Comparison of ENCODE assay signal across 16 cellular contexts in the genomic region with DNA sequence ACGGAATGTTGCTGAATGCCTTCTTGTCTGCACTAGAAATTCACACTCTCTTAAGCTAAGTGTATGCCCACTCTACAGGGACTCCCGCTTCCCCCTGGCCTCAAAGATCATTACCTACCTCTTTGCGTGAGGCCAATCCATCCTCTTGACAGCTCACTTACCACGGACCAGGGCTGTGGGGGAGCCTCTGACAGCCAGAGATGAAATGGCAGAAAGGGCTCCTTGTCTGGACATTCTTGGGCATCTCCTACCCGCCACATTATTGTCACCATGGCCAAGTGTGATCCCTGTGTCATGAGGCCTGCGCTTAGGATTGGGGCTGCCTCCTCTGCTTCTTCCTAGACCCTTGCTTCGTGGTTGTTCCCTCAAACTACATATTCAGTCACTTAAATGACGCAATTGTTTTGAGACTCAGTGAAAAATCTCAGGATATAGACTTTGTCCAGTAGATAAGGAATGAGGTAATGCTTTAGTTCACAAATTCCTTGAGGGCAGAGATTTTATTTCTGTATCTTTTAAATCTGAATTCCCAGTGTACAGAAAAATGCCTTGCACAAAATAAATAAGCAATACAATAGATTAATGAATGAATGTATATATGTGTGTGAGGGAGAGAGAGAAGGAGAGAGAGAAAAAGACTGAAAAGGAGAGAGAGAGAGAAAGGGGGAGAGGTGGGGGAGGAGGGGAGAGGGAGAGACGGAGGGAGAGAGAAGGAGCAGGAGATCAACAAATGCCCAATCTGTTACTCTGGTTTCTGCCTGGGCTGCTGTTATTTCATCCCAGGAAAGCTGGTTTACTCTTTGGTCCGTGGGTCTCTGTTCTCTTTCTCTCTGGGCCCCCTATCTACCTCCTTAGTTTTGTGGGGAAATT.
"Had no signal": no experiment of that assay in that cellular context is flagged by ENCODE, and none has a peak within 500 bp of the region (broad histone marks: within the 10 kb centered on the region; RNA-seq: fewer than 3 reads in every experiment).

No MANE protein-coding gene starts in this region.

- H3K27me3 ChIP-seq: esophagus squamous epithelium, ovary, upper lobe of left lung had no signal

- H3K9me3 ChIP-seq: esophagus squamous epithelium, ovary, suprapubic skin, upper lobe of left lung had no signal

- H3K4me1 ChIP-seq: suprapubic skin had no signal

- DNase-seq: activated CD4-positive, alpha-beta T cell treated with anti-CD3 and anti-CD28 coated beads, Interleukin-2, amount 50 U/mL, for 4 hours; activated naive CD4-positive, alpha-beta T cell treated with anti-CD3 and anti-CD28 coated beads for 36 hours; central memory CD4-positive, alpha-beta T cell; esophagus squamous epithelium; foreskin melanocyte; immature natural killer cell; midbrain; ovary; stimulated activated CD4-positive, alpha-beta T cell treated with anti-CD3 and anti-CD28 coated beads, Interleukin-4, amount 100 ng/mL, for 24 hours; stimulated activated CD8-positive, alpha-beta memory T cell treated with anti-CD3 and anti-CD28 coated beads, Interleukin-4, amount 100 ng/mL, for 48 hours; stimulated activated naive CD8-positive, alpha-beta T cell treated with anti-CD3 and anti-CD28 coated beads, Interleukin-15, Interleukin-2, amounts not matched to agents 100 U/mL and 50 U/mL, for 24 hours; T-cell; T-helper 9 cell; upper lobe of left lung had no signal

- H3K36me3 ChIP-seq: esophagus squamous epithelium, ovary, suprapubic skin, upper lobe of left lung had no signal

- H3K27ac ChIP-seq: coronary artery, esophagus squamous epithelium, ovary, suprapubic skin, upper lobe of left lung had no signal

- H3K4me3 ChIP-seq: coronary artery, esophagus squamous epithelium, ovary, suprapubic skin, upper lobe of left lung had no signal
